8 cellular contexts compared by ENCODE assay signal in the genomic region with DNA sequence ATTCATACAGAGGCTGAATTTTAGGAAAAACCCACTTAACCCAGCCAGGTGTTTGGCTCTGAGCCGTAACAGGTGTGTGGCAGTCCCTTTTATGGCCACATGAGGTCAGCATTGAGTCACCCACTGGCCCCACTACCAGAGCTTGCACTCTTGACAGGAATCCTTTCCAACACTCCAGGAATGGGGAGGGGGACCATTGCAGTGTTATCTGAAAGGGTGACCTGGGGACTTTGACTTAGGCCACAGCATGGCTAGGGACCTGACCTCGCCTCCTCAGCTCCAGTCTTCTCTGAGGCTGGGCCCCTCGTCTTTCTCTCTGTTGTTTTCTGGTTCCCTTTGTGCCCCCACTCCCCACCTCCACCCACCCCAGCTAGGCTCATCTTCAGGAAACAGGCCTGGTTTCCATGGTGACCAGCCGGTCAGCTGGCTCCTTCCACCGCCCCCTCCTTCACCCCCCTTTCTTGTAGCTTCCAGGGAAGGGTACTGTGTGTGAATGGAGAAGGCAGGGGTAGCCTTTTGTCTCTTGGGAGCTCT. TPM values are rescaled to one million over a fixed set of nuclear protein-coding genes. Genes with fewer than 3 reads are reported as not detected.
DNase-seq lines count a peak whose midpoint lies in the region; ATAC-seq and TF ChIP-seq lines count a peak whose summit lies in the region.

No MANE protein-coding gene starts in this region.

- H2BK12ac ChIP-seq in trophoblast cell (ENCODE audit: low read length): no peak overlapping the region

- H3K4me1 ChIP-seq in trophoblast cell (ENCODE audit: control insufficient read depth in 1 of 2, insufficient read depth in 2 of 2, low read length in 2 of 2): peaks cover 17% of the 10 kb centered on the region in 2 experiments

- H2AFZ ChIP-seq in trophoblast cell (ENCODE audit: insufficient read depth, low read length, poor library complexity): no peak overlapping the region

- WGBS in trophoblast cell (ENCODE audit: extremely low coverage, insufficient coverage, insufficient read length): no CpG with 5 or more reads among the region's 5 CpGs

- H3K4ac ChIP-seq in trophoblast cell (ENCODE audit: low read depth, low read length): no peak overlapping the region

- peaks cover 8% of the 10 kb centered on the region for H3K79me1 ChIP-seq in trophoblast cell (ENCODE audit: low read length)

- H3K4me2 ChIP-seq in trophoblast cell (ENCODE audit: low read length): no peak overlapping the region

- H2AK5ac ChIP-seq in trophoblast cell (ENCODE audit: low read length): no peak overlapping the region

- TF ChIP-seq CTCF in GM13977 (IDR thresholded peaks at IDR 0.05; ENCODE audit: extremely low read depth, insufficient read depth, missing control alignments) (peak; percentile 92), fibroblast of mammary gland (conservative IDR thresholded peaks at IDR 0.05; ENCODE audit: control insufficient read depth, insufficient read depth, low read depth, low read length) (peak; percentile 98)

- in situ Hi-C loops in GM13977 (cut with MboI; ENCODE audit: low pct_unique_long_range_greater_than_20kb, low sequenced_read_pairs, unreplicated experiment): no loop called here

- no peak overlapping the region for H2BK5ac ChIP-seq in trophoblast cell (ENCODE audit: low read depth, low read length, poor library complexity)

- H3K18ac ChIP-seq in trophoblast cell (ENCODE audit: low read length): no peak overlapping the region

- H3K14ac ChIP-seq in trophoblast cell (ENCODE audit: low read length): no peak overlapping the region

- no peak overlapping the region for H3K27ac ChIP-seq in trophoblast cell (ENCODE audit: low read depth, low read length)

- H3K23ac ChIP-seq in trophoblast cell (ENCODE audit: low read length): no peak overlapping the region

- H3K9ac ChIP-seq in trophoblast cell (ENCODE audit: low read length): no peak overlapping the region

- H2BK120ac ChIP-seq in trophoblast cell (ENCODE audit: insufficient read depth, low read length, poor library complexity): no peak overlapping the region

- H3K9me3 ChIP-seq in trophoblast cell (ENCODE audit: insufficient read depth, low read depth, low read length): no peaks in the 10 kb centered on the region

- H3K4me3 ChIP-seq in fibroblast of mammary gland (ENCODE audit: control insufficient read depth, low read depth, low read length): no peak overlapping the region
- no peak overlapping the region for H3K4me3 ChIP-seq in trophoblast cell (ENCODE audit: low read depth, low read length)

- no peak for ATAC-seq in HG02870 (IDR thresholded peaks at IDR 0.05; ENCODE audit: unreplicated experiment)

- H3K27me3 ChIP-seq in trophoblast cell (ENCODE audit: insufficient read depth, low read length): peaks cover 29% of the 10 kb centered on the region

- no peak overlapping the region for H4K12ac ChIP-seq in trophoblast cell (ENCODE audit: low read depth, low read length)

- H3K36me3 ChIP-seq in trophoblast cell (ENCODE audit: control insufficient read depth in 1 of 2, insufficient read depth in 2 of 2, low read length in 2 of 2): no peaks in the 10 kb centered on the region

- peaks cover 3% of the 10 kb centered on the region for H3K79me2 ChIP-seq in trophoblast cell (ENCODE audit: control insufficient read depth, insufficient read depth, low read length, poor library complexity)

- H4K8ac ChIP-seq in trophoblast cell (ENCODE audit: low read depth, low read length): no peak overlapping the region

- H4K91ac ChIP-seq in trophoblast cell (ENCODE audit: low read depth, low read length): no peak overlapping the region

- peak; percentile 69 for DNase-seq in Ammon's horn (ENCODE audit: low spot score)
- peak; percentile 74 for DNase-seq in GM13977 (ENCODE audit: low spot score)
- DNase-seq in NCI-H526 (lab: John Stamatoyannopoulos, UW): peak; percentile 45 to 79
- DNase-seq in activated CD8-positive, alpha-beta memory T cell treated with anti-CD3 and anti-CD28 coated beads, Interleukin-2, amount 50 U/mL, for 48 hours: peak; percentile 78
- DNase-seq in fibroblast of mammary gland (ENCODE audit: low read depth): peak; percentile 50
- DNase-seq in trophoblast cell: peak; percentile 51 to 80
- DNase-seq in foreskin melanocyte: no peak

RNA-seq across cellular contexts. Expression of gene TMEM151B, which starts 2.1 kb away (rescaled TPM):
- polyA plus RNA-seq in trophoblast cell (2013): 0.01 TPM in 2 replicates

RNA-seq across cellular contexts. Expression of gene NFKBIE, which starts 2.8 kb away (rescaled TPM):
- 8.6 and 10.1 TPM in 2 replicates for polyA plus RNA-seq in trophoblast cell (2013)

RNA-seq across cellular contexts. Expression of gene SLC35B2, which starts 10.8 kb away (rescaled TPM):
- 48.9 and 52.5 TPM in 2 replicates for polyA plus RNA-seq in trophoblast cell (2013)

RNA-seq across cellular contexts. Expression of gene HSP90AB1, which starts 21.3 kb away (rescaled TPM):
- polyA plus RNA-seq in trophoblast cell (2013): 916 and 940 TPM in 2 replicates

RNA-seq across cellular contexts. Expression of gene SLC29A1, which starts 44.8 kb away (rescaled TPM):
- 99.2 and 101 TPM in 2 replicates for polyA plus RNA-seq in trophoblast cell (2013)
